Comparison of ENCODE assay signal across 10 cellular contexts in genomic region chr15:51267714-51268105, GRCh38.
DNase-seq lines count a peak whose midpoint lies in the region; ATAC-seq, FAIRE-seq and TF ChIP-seq lines count a peak whose summit lies in the region.
"Had no signal": no experiment of that assay in that cellular context is flagged by ENCODE, and none has a peak within 500 bp of the region (broad histone marks: within the 10 kb centered on the region; RNA-seq: fewer than 3 reads in every experiment).

No MANE protein-coding gene starts in this region.

- no peak overlapping the region for H3K27ac Mint-ChIP-seq in activated T-helper 1 cell treated with anti-CD3 and anti-CD28 coated beads, Interleukin-12 subunit alpha, Interleukin-12 subunit beta, Interleukin-2, Interleukin-4 antibody, amounts not matched to agents 30 ng/mL and 10 ng/mL and 1 ng/mL, durations not matched to agents 14 hours and 24 hours and 36 hours
- H3K27ac Mint-ChIP-seq: activated CD4-positive, alpha-beta T cell treated with anti-CD3 and anti-CD28 coated beads, Interleukin-2, amount 10 ng/mL, durations not matched to agents 7 days and 5 days had no signal

- no peak for FAIRE-seq in GM12892 (lab: Jason Lieb, UNC)

- intact Hi-C loops in right cardiac atrium (cut with DNase I), result no loop called here
- intact Hi-C loops in activated T-helper 1 cell treated with anti-CD3 and anti-CD28 coated beads, Interleukin-12 subunit alpha, Interleukin-12 subunit beta, Interleukin-2, Interleukin-4 antibody, amounts not matched to agents 30 ng/mL and 10 ng/mL and 1 ng/mL, durations not matched to agents 14 hours and 24 hours and 36 hours (cut with micrococcal nuclease), result no loop called here

- H3K4me3 Mint-ChIP-seq in activated T-helper 1 cell treated with anti-CD3 and anti-CD28 coated beads, Interleukin-12 subunit alpha, Interleukin-12 subunit beta, Interleukin-2, Interleukin-4 antibody, amounts not matched to agents 30 ng/mL and 10 ng/mL and 1 ng/mL, durations not matched to agents 14 hours and 24 hours and 36 hours, result no peak overlapping the region
- H3K4me3 Mint-ChIP-seq: activated CD4-positive, alpha-beta T cell treated with anti-CD3 and anti-CD28 coated beads, Interleukin-2, amount 10 ng/mL, durations not matched to agents 7 days and 5 days had no signal

- no peaks in the 10 kb centered on the region for H3K36me3 Mint-ChIP-seq in activated T-helper 1 cell treated with anti-CD3 and anti-CD28 coated beads, Interleukin-12 subunit alpha, Interleukin-12 subunit beta, Interleukin-2, Interleukin-4 antibody, amounts not matched to agents 30 ng/mL and 10 ng/mL and 1 ng/mL, durations not matched to agents 14 hours and 24 hours and 36 hours (ENCODE audit: low read depth)

- no peak for TF ChIP-seq CTCF in retinal pigment epithelial cell (conservative IDR thresholded peaks at IDR 0.05; ENCODE audit: low read depth, low read length)

- H3K27me3 ChIP-seq in H7 (ENCODE audit: control insufficient read depth, insufficient read depth, low read length), result peaks cover 24% of the 10 kb centered on the region
- no peaks in the 10 kb centered on the region for H3K27me3 ChIP-seq in right cardiac atrium (ENCODE audit: control insufficient read depth, insufficient read depth)

- no peaks in the 10 kb centered on the region for H3K9me3 Mint-ChIP-seq in activated T-helper 1 cell treated with anti-CD3 and anti-CD28 coated beads, Interleukin-12 subunit alpha, Interleukin-12 subunit beta, Interleukin-2, Interleukin-4 antibody, amounts not matched to agents 30 ng/mL and 10 ng/mL and 1 ng/mL, durations not matched to agents 14 hours and 24 hours and 36 hours
- H3K9me3 Mint-ChIP-seq: activated CD4-positive, alpha-beta T cell treated with anti-CD3 and anti-CD28 coated beads, Interleukin-2, amount 10 ng/mL, durations not matched to agents 7 days and 5 days had no signal

- peaks cover 34% of the 10 kb centered on the region for H3K27me3 Mint-ChIP-seq in activated T-helper 1 cell treated with anti-CD3 and anti-CD28 coated beads, Interleukin-12 subunit alpha, Interleukin-12 subunit beta, Interleukin-2, Interleukin-4 antibody, amounts not matched to agents 30 ng/mL and 10 ng/mL and 1 ng/mL, durations not matched to agents 14 hours and 24 hours and 36 hours (ENCODE audit: insufficient read depth)

- H3K4me1 ChIP-seq in right cardiac atrium (ENCODE audit: control insufficient read depth, insufficient read depth, low read length), result no peaks in the 10 kb centered on the region

- H3K9me3 ChIP-seq in SK-N-MC (ENCODE audit: low read depth, low read length), result no peaks in the 10 kb centered on the region
- no peaks in the 10 kb centered on the region for H3K9me3 ChIP-seq in right cardiac atrium (ENCODE audit: control insufficient read depth, low read length)

- H3K4me1 Mint-ChIP-seq in activated T-helper 1 cell treated with anti-CD3 and anti-CD28 coated beads, Interleukin-12 subunit alpha, Interleukin-12 subunit beta, Interleukin-2, Interleukin-4 antibody, amounts not matched to agents 30 ng/mL and 10 ng/mL and 1 ng/mL, durations not matched to agents 14 hours and 24 hours and 36 hours (ENCODE audit: low read depth), result peaks cover 9% of the 10 kb centered on the region

- WGBS in right cardiac atrium, result 12% methylated on average over 11 of the region's 11 CpGs

- H3K36me3 ChIP-seq in H7 (replicated peaks; ENCODE audit: control insufficient read depth, insufficient read depth, low read length) (no peaks in the 10 kb centered on the region), SK-N-MC (ENCODE audit: insufficient read depth, low read length) (no peaks in the 10 kb centered on the region)

- no peak overlapping the region for H3K9ac ChIP-seq in SK-N-MC (ENCODE audit: insufficient read length)

- H3K27ac ChIP-seq in SK-N-MC (no peak overlapping the region), right cardiac atrium (ENCODE audit: low read length) (no peak overlapping the region)

- H3K4me3 ChIP-seq in H7 (ENCODE audit: insufficient read depth, low read depth, low read length) (peak overlapping the region; percentile 36; the same call in 1 of the 2 replicates), SK-N-MC (peak overlapping the region; percentile 65), right cardiac atrium (ENCODE audit: low read length) (peak overlapping the region; percentile 42), retinal pigment epithelial cell (ENCODE audit: low read length) (peak overlapping the region; percentile 57)

- DNase-seq in H7, result peak; percentile 71
- DNase-seq in SK-N-MC (ENCODE audit: low read depth, low spot score), result no peak
- peak in 1 of 3 donors; percentile 75 for DNase-seq in right cardiac atrium
- DNase-seq in retinal pigment epithelial cell (ENCODE audit: low read depth), result no peak
- DNase-seq in GM12892 (ENCODE audit: insufficient read length), result no peak
- no peak for DNase-seq in occipital lobe (lab: John Stamatoyannopoulos, UW)
- DNase-seq in activated T-helper 1 cell treated with anti-CD3 and anti-CD28 coated beads, Interleukin-12 subunit alpha, Interleukin-12 subunit beta, Interleukin-2, Interleukin-4 antibody, amounts not matched to agents 30 ng/mL and 10 ng/mL and 1 ng/mL, durations not matched to agents 14 hours and 24 hours and 36 hours (ENCODE audit: low spot score), result no peak
- DNase-seq: activated CD4-positive, alpha-beta T cell treated with anti-CD3 and anti-CD28 coated beads, Interleukin-2, amount 10 ng/mL, durations not matched to agents 7 days and 5 days; stimulated activated CD4-positive, alpha-beta T cell treated with anti-CD3 and anti-CD28 coated beads, Interleukin-2, amount 100 ng/mL, for 24 hours had no signal

- no peak for TF ChIP-seq POLR2A in GM12892 (IDR thresholded peaks at IDR 0.05; ENCODE audit: low read depth, low read length)

- peak; percentile 49 to 60 for ATAC-seq in right cardiac atrium
- ATAC-seq in GM21619 (IDR thresholded peaks at IDR 0.05; ENCODE audit: unreplicated experiment), result no peak
